ENCODE assay signal across 28 cellular contexts in the genomic region with DNA sequence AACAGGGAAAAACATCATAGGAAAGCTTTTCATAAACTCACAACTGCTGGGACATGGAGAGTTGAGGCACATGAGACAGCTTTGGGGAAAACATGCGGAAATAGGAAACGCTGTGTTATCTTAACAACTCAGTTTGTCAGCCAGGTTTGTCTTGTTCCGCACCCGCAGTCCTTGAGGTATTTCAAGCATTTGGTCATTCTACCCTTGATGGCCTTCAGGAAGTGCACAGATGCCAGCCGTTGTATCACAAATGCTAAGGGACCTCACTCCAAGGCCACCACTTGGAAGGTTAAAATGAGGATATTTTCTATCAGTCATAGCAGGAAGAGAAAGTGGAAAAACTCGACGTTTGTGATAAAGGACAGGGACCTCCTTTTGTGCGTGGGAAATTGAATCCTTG.
DNase-seq lines count a peak whose midpoint lies in the region; ATAC-seq and TF ChIP-seq lines count a peak whose summit lies in the region.
"Had no signal": no experiment of that assay in that cellular context is flagged by ENCODE, and none has a peak within 500 bp of the region (broad histone marks: within the 10 kb centered on the region; RNA-seq: fewer than 3 reads in every experiment).

No MANE protein-coding gene starts in this region.

- peaks cover 12% of the 10 kb centered on the region; the same call in 1 of the 2 replicates for H3K79me2 ChIP-seq in H9 (ENCODE audit: insufficient read depth, low read length)

- H2AK5ac ChIP-seq in H9 (ENCODE audit: insufficient read length, low read length), result no peak overlapping the region

- no peak overlapping the region for H4K8ac ChIP-seq in H9 (replicated peaks; ENCODE audit: insufficient read length, low read depth, low read length)

- H3K4me3 ChIP-seq in left lung (no peak overlapping the region), psoas muscle (no peak overlapping the region)
- H3K4me3 ChIP-seq: ascending aorta, gastrocnemius medialis, hepatocyte, sigmoid colon had no signal

- H3K27me3 Mint-ChIP-seq in H9 (ENCODE audit: low read depth) (no peaks in the 10 kb centered on the region), activated B cell treated with CpG ODN at 0.5 μM for 24 hours (no peaks in the 10 kb centered on the region)
- H3K27me3 Mint-ChIP-seq: dendritic cell treated with granulocyte-macrophage colony-stimulating factor and Interleukin-4, amounts not matched to agents 40 ng/mL and 50 ng/mL, for 4 days had no signal

- no peak overlapping the region for H4K91ac ChIP-seq in H9 (ENCODE audit: insufficient read length, low read depth, low read length)

- intact Hi-C loops in activated B cell treated with CpG ODN at 0.5 μM for 24 hours (cut with micrococcal nuclease), result no loop called here
- intact Hi-C loops in left lung (cut with DNase I), result no loop called here
- intact Hi-C loops in psoas muscle (cut with DNase I), result no loop called here

- no peak overlapping the region for H2BK5ac ChIP-seq in H9 (ENCODE audit: insufficient read length, low read length)

- H3K4me1 ChIP-seq in H9 (ENCODE audit: insufficient read depth, low read length), result peaks cover 17% of the 10 kb centered on the region
- H3K4me1 ChIP-seq in left lung, result peaks cover 20 to 49% of the 10 kb centered on the region in 2 donors
- H3K4me1 ChIP-seq in psoas muscle, result peaks cover 65% of the 10 kb centered on the region
- H3K4me1 ChIP-seq: BE2C had no signal

- no peak overlapping the region for H2BK15ac ChIP-seq in H9 (ENCODE audit: low read depth, low read length)

- H4K5ac ChIP-seq in H9 (ENCODE audit: insufficient read length, low read depth, low read length), result no peak overlapping the region

- no CpG with 5 or more reads among the region's 8 CpGs for WGBS in H9 (ENCODE audit: extremely low coverage, insufficient read length, low lambda C conversion rate)
- WGBS in psoas muscle, 3 donors, result 32 to 40% (median 36%) methylated on average over 8 of the region's 8 CpGs

- no peak for ATAC-seq in activated B cell treated with CpG ODN at 0.5 μM for 24 hours (ENCODE audit: low read depth)
- peak; percentile 72 for ATAC-seq in left lung
- ATAC-seq in psoas muscle, result no peak
- ATAC-seq in HG03565 (IDR thresholded peaks at IDR 0.05; ENCODE audit: unreplicated experiment), result no peak
- ATAC-seq: activated CD8-positive, alpha-beta T cell treated with anti-CD3 and anti-CD28 coated beads for 36 hours; gastrocnemius medialis; HCT116 had no signal

- no peaks in the 10 kb centered on the region for H3K36me3 ChIP-seq in left lung
- no peaks in the 10 kb centered on the region for H3K36me3 ChIP-seq in psoas muscle (ENCODE audit: insufficient read depth in 1 of 2, low read depth in 1 of 2)
- H3K36me3 ChIP-seq: ascending aorta, BE2C, gastrocnemius medialis, sigmoid colon had no signal

- H3K79me1 ChIP-seq in H9 (ENCODE audit: insufficient read depth, low read depth, low read length, poor library complexity, severe bottlenecking), result peaks cover 6% of the 10 kb centered on the region

- no peak overlapping the region for H2AFZ ChIP-seq in H9 (ENCODE audit: low read length)
- H2AFZ ChIP-seq: hepatocyte had no signal

- H3K9me3 Mint-ChIP-seq in H9, result no peaks in the 10 kb centered on the region
- H3K9me3 Mint-ChIP-seq in activated B cell treated with CpG ODN at 0.5 μM for 24 hours, result no peaks in the 10 kb centered on the region
- H3K9me3 Mint-ChIP-seq: activated CD8-positive, alpha-beta T cell treated with anti-CD3 and anti-CD28 coated beads for 36 hours; activated naive CD8-positive, alpha-beta T cell treated with anti-CD3 and anti-CD28 coated beads for 36 hours; dendritic cell treated with granulocyte-macrophage colony-stimulating factor and Interleukin-4, amounts not matched to agents 40 ng/mL and 50 ng/mL, for 4 days; neural crest cell had no signal

- no peak overlapping the region for H3K4me3 Mint-ChIP-seq in H9
- no peak overlapping the region for H3K4me3 Mint-ChIP-seq in activated B cell treated with CpG ODN at 0.5 μM for 24 hours
- H3K4me3 Mint-ChIP-seq: activated CD8-positive, alpha-beta T cell treated with anti-CD3 and anti-CD28 coated beads for 36 hours; activated naive CD8-positive, alpha-beta T cell treated with anti-CD3 and anti-CD28 coated beads for 36 hours; dendritic cell treated with granulocyte-macrophage colony-stimulating factor and Interleukin-4, amounts not matched to agents 40 ng/mL and 50 ng/mL, for 4 days; neural crest cell had no signal

- H2BK12ac ChIP-seq in H9 (ENCODE audit: insufficient read length, low read depth, low read length), result no peak overlapping the region

- H3K36me3 Mint-ChIP-seq in H9 (ENCODE audit: insufficient read depth in 1 of 3, low read depth in 3 of 3), result no peaks in the 10 kb centered on the region
- H3K36me3 Mint-ChIP-seq in activated B cell treated with CpG ODN at 0.5 μM for 24 hours (ENCODE audit: low read depth), result peaks cover 15% of the 10 kb centered on the region
- H3K36me3 Mint-ChIP-seq: activated naive CD8-positive, alpha-beta T cell treated with anti-CD3 and anti-CD28 coated beads for 36 hours had no signal

- no peak overlapping the region for H3K4ac ChIP-seq in H9 (ENCODE audit: low read depth, low read length)

- H3K23me2 ChIP-seq in H9 (ENCODE audit: insufficient read length, low read depth, low read length, poor library complexity, severe bottlenecking), result no peaks in the 10 kb centered on the region

- H3K9me3 ChIP-seq in H9 (ENCODE audit: control insufficient read depth, low read depth, low read length) (no peaks in the 10 kb centered on the region), left lung (no peaks in the 10 kb centered on the region), psoas muscle (no peaks in the 10 kb centered on the region)
- H3K9me3 ChIP-seq: ascending aorta, BE2C, gastrocnemius medialis, sigmoid colon had no signal

- no peak overlapping the region for H3K18ac ChIP-seq in H9 (ENCODE audit: insufficient read length, low read depth, low read length)

- H3K23ac ChIP-seq in H9 (ENCODE audit: insufficient read length, low read depth, low read length), result no peak overlapping the region

- H3K4me1 Mint-ChIP-seq in H9 (peaks cover 59 to 65% of the 10 kb centered on the region in 2 experiments), activated B cell treated with CpG ODN at 0.5 μM for 24 hours (peaks cover 80% of the 10 kb centered on the region)

- no peak overlapping the region for H3K4me2 ChIP-seq in H9 (ENCODE audit: insufficient read depth, insufficient read length, low read length)
- H3K4me2 ChIP-seq: hepatocyte, KMS-11 had no signal

- POLR2A ChIA-PET in activated B cell treated with CpG ODN at 0.5 μM for 24 hours (lab: Charles Lee), result interaction anchor here (0.6 to 1.4 kb wide), 4 partner anchors 10 to 19 kb away, joined by 3 to 9 read pairs (median 3); no protein-coding TSS in a partner anchor

- H3K56ac ChIP-seq in H9 (ENCODE audit: insufficient read length, low read depth, low read length), result no peak overlapping the region

- TF ChIP-seq CTCF in H9 (conservative IDR thresholded peaks at IDR 0.05), result no peak
- no peak for TF ChIP-seq CTCF in activated B cell treated with CpG ODN at 0.5 μM for 24 hours (IDR thresholded peaks at IDR 0.05)
- TF ChIP-seq CTCF in left lung (IDR thresholded peaks at IDR 0.05), result no peak
- TF ChIP-seq CTCF in psoas muscle (IDR thresholded peaks at IDR 0.05), result no peak

- H2BK20ac ChIP-seq in H9 (ENCODE audit: low read depth, low read length, poor library complexity, severe bottlenecking), result no peak overlapping the region

- no peak overlapping the region for H3K14ac ChIP-seq in H9 (ENCODE audit: insufficient read depth, low read length)

- CTCF ChIA-PET in activated B cell treated with CpG ODN at 0.5 μM for 24 hours (lab: Charles Lee), result interaction anchor here (2.1 kb wide), 1 partner anchor 43 kb away, joined by 6 read pairs; no protein-coding TSS in a partner anchor

- no peaks in the 10 kb centered on the region for H3K27me3 ChIP-seq in H9 (ENCODE audit: insufficient read depth, low read length)
- H3K27me3 ChIP-seq in left lung, result no peaks in the 10 kb centered on the region
- H3K27me3 ChIP-seq in psoas muscle (ENCODE audit: insufficient read depth in 3 of 3, low read length in 2 of 3), result no peaks in the 10 kb centered on the region
- H3K27me3 ChIP-seq: ascending aorta, BE2C, gastrocnemius medialis, hepatocyte, sigmoid colon had no signal

- no peaks in the 10 kb centered on the region for H4K20me1 ChIP-seq in H9 (ENCODE audit: control insufficient read depth, insufficient read depth, insufficient read length)

- H3K27ac ChIP-seq in H9 (ENCODE audit: insufficient read length, low read depth, low read length) (no peak overlapping the region), left lung (peak overlapping the region; percentile 14 to 28), psoas muscle (peak overlapping the region; percentile 80)
- H3K27ac ChIP-seq: ascending aorta, hepatocyte, KMS-11, RWPE1, sigmoid colon had no signal

- H2BK120ac ChIP-seq in H9 (ENCODE audit: low read depth, low read length, poor library complexity, severe bottlenecking), result no peak overlapping the region

- no peak overlapping the region for H3K9ac ChIP-seq in H9 (ENCODE audit: extremely low read depth, insufficient read length, low read length)
- H3K9ac ChIP-seq: KMS-11 had no signal

- DNase-seq in H9, result no peak
- no peak for DNase-seq in activated B cell treated with CpG ODN at 0.5 μM for 24 hours
- DNase-seq in left lung, result no peak
- DNase-seq in psoas muscle, result no peak
- no peak for DNase-seq in GDM1 (lab: John Stamatoyannopoulos, UW)
- no peak for DNase-seq in DMS 273 (lab: John Stamatoyannopoulos, UW; ENCODE audit: unreplicated experiment)
- DNase-seq: activated CD8-positive, alpha-beta T cell treated with anti-CD3 and anti-CD28 coated beads for 36 hours; activated effector memory CD4-positive, alpha-beta T cell treated with Interleukin-2 at 50 U/mL for 16 hours; activated naive CD8-positive, alpha-beta T cell treated with anti-CD3 and anti-CD28 coated beads for 36 hours; BE2C; central memory CD4-positive, alpha-beta T cell; DMS53; gastrocnemius medialis; left colon; NCI-H1436; NCI-H345; NCI-H774; sigmoid colon; stimulated activated CD4-positive, alpha-beta T cell treated with anti-CD3 and anti-CD28 coated beads, Interleukin-15, amount 100 ng/mL, for 24 hours; stimulated activated naive CD4-positive, alpha-beta T cell treated with Interleukin-2 at 50 U/mL for 16 hours had no signal

- H3K27ac Mint-ChIP-seq in H9 (peak overlapping the region in 2 of 3 experiments; percentile 19 to 73; a peak in 2 of 7 replicates), activated B cell treated with CpG ODN at 0.5 μM for 24 hours (peak overlapping the region; percentile 6)
- H3K27ac Mint-ChIP-seq: activated CD8-positive, alpha-beta T cell treated with anti-CD3 and anti-CD28 coated beads for 36 hours; activated naive CD8-positive, alpha-beta T cell treated with anti-CD3 and anti-CD28 coated beads for 36 hours; dendritic cell treated with granulocyte-macrophage colony-stimulating factor and Interleukin-4, amounts not matched to agents 40 ng/mL and 50 ng/mL, for 4 days had no signal

- H3T11ph ChIP-seq in H9 (ENCODE audit: low read length), result no peak overlapping the region
